8 cellular contexts compared by ENCODE assay signal in the genomic region with DNA sequence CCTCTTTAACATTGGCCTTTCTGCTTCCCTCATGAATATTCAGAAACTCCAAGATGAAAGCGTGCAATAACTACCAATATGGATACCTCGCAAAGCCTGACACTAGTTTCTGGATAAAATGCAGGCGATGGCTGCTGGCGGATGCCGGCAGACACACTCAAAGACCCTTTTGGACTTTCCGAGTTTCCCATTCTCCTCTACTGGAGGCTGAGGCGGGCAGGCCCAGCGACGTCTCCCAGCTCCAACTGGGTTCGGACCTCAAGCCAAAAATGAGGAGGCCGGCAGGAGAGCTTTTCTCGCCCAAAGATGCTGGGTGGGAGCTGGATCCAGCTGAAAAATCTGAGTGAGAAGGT. TPM values are rescaled to one million over a fixed set of nuclear protein-coding genes. Genes with fewer than 3 reads are reported as not detected.
A peak's percentile ranks its signal among the peaks of the same experiment; 100 is the strongest.
DNase-seq lines count a peak whose midpoint lies in the region; ATAC-seq and TF ChIP-seq lines count a peak whose summit lies in the region.

No MANE protein-coding gene starts in this region.

- H3K27me3 ChIP-seq in colonic mucosa (peaks cover 18% of the 10 kb centered on the region), muscle layer of colon (ENCODE audit: control insufficient read depth in 1 of 2, insufficient read depth in 2 of 2, low read length in 2 of 2) (no peaks in the 10 kb centered on the region), upper lobe of right lung (peaks cover 10% of the 10 kb centered on the region)

- TF ChIP-seq CTCF in colonic mucosa (IDR thresholded peaks at IDR 0.05): no peak
- no peak for TF ChIP-seq CTCF in upper lobe of right lung (IDR thresholded peaks at IDR 0.05)

- peaks cover 34% of the 10 kb centered on the region for H3K27me3 Mint-ChIP-seq in activated naive CD4-positive, alpha-beta T cell treated with anti-CD3 and anti-CD28 coated beads for 36 hours (ENCODE audit: low read depth)

- H3K36me3 ChIP-seq in colonic mucosa (no peaks in the 10 kb centered on the region), muscle layer of colon (ENCODE audit: insufficient read depth, low read length) (no peaks in the 10 kb centered on the region), upper lobe of right lung (no peaks in the 10 kb centered on the region)

- CTCF ChIA-PET in activated naive CD4-positive, alpha-beta T cell treated with anti-CD3 and anti-CD28 coated beads for 36 hours (lab: Charles Lee): no interaction called here

- H3K4me3 Mint-ChIP-seq in activated naive CD4-positive, alpha-beta T cell treated with anti-CD3 and anti-CD28 coated beads for 36 hours: peak overlapping the region; percentile 73

- no peak for DNase-seq in activated naive CD4-positive, alpha-beta T cell treated with anti-CD3 and anti-CD28 coated beads for 36 hours
- DNase-seq in activated naive CD4-positive, alpha-beta T cell treated with anti-CD3 and anti-CD28 coated beads, Interleukin-2, amount 50 U/mL, for 72 hours (ENCODE audit: low spot score in 2 of 2): no peak
- no peak for DNase-seq in colonic mucosa
- DNase-seq in upper lobe of right lung: no peak
- no peak for DNase-seq in NCI-H446 treated with DMSO at 0.1 percent for 48 hours (lab: John Stamatoyannopoulos, UW)
- DNase-seq in NCI-H2081 treated with DMSO at 0.1 percent for 48 hours (lab: John Stamatoyannopoulos, UW): no peak

- H3K36me3 Mint-ChIP-seq in activated naive CD4-positive, alpha-beta T cell treated with anti-CD3 and anti-CD28 coated beads for 36 hours (ENCODE audit: low read depth): no peaks in the 10 kb centered on the region
- peaks cover 7 to 18% of the 10 kb centered on the region in 2 donors for H3K36me3 Mint-ChIP-seq in activated naive CD4-positive, alpha-beta T cell treated with anti-CD3 and anti-CD28 coated beads, Interleukin-2, amount 50 U/mL, for 72 hours

- H3K27ac ChIP-seq in colonic mucosa (no peak overlapping the region), muscle layer of colon (ENCODE audit: low read depth, low read length) (peak overlapping the region; percentile 82), upper lobe of right lung (peak overlapping the region; percentile 36)

- ATAC-seq in activated naive CD4-positive, alpha-beta T cell treated with anti-CD3 and anti-CD28 coated beads, Interleukin-2, amount 50 U/mL, for 72 hours: no peak
- ATAC-seq in upper lobe of right lung: no peak
- no peak for ATAC-seq in GM21619 (IDR thresholded peaks at IDR 0.05; ENCODE audit: unreplicated experiment)

- H3K4me1 Mint-ChIP-seq in activated naive CD4-positive, alpha-beta T cell treated with anti-CD3 and anti-CD28 coated beads for 36 hours (ENCODE audit: low read depth): peaks cover 19% of the 10 kb centered on the region

- H3K4me3 ChIP-seq in colonic mucosa (peak overlapping the region; percentile 42), muscle layer of colon (ENCODE audit: low read depth in 1 of 2, low read length in 2 of 2) (peak overlapping the region; percentile 66 to 89), upper lobe of right lung (peak overlapping the region; percentile 60)

- intact Hi-C loops in activated naive CD4-positive, alpha-beta T cell treated with anti-CD3 and anti-CD28 coated beads for 36 hours (cut with micrococcal nuclease): loop anchor here (5.0 kb wide), 1 partner anchor 376 kb away; no protein-coding TSS in a partner anchor
- intact Hi-C loops in colonic mucosa (cut with DNase I) (no loop called here), upper lobe of right lung (cut with DNase I) (no loop called here)

- H3K27ac Mint-ChIP-seq in activated naive CD4-positive, alpha-beta T cell treated with anti-CD3 and anti-CD28 coated beads for 36 hours: no peak overlapping the region
- H3K27ac Mint-ChIP-seq in activated naive CD4-positive, alpha-beta T cell treated with anti-CD3 and anti-CD28 coated beads, Interleukin-2, amount 50 U/mL, for 72 hours: no peak overlapping the region

- peaks cover 4% of the 10 kb centered on the region for H3K4me1 ChIP-seq in colonic mucosa
- H3K4me1 ChIP-seq in muscle layer of colon (ENCODE audit: insufficient read depth, low read length): peaks cover 12% of the 10 kb centered on the region
- peaks cover 17% of the 10 kb centered on the region for H3K4me1 ChIP-seq in upper lobe of right lung

- H3K9me3 ChIP-seq in colonic mucosa: no peaks in the 10 kb centered on the region
- no peaks in the 10 kb centered on the region for H3K9me3 ChIP-seq in muscle layer of colon (ENCODE audit: low read length)
- H3K9me3 ChIP-seq in upper lobe of right lung: no peaks in the 10 kb centered on the region

- H3K9me3 Mint-ChIP-seq in activated naive CD4-positive, alpha-beta T cell treated with anti-CD3 and anti-CD28 coated beads for 36 hours: no peaks in the 10 kb centered on the region
- no peaks in the 10 kb centered on the region for H3K9me3 Mint-ChIP-seq in activated naive CD4-positive, alpha-beta T cell treated with anti-CD3 and anti-CD28 coated beads, Interleukin-2, amount 50 U/mL, for 72 hours

- no peak overlapping the region for H3K9ac ChIP-seq in colonic mucosa (ENCODE audit: low read depth in 2 of 2, low read length in 2 of 2)
- H3K9ac ChIP-seq in muscle layer of colon (ENCODE audit: low read length): peak overlapping the region; percentile 63

RNA-seq across cellular contexts. Expression of a gene that starts 0.4 kb away (rescaled TPM):
- 1 to 10 TPM; 6.1 to 6.3 TPM for total RNA-seq in activated naive CD4-positive, alpha-beta T cell treated with anti-CD3 and anti-CD28 coated beads for 36 hours
- total RNA-seq in activated naive CD4-positive, alpha-beta T cell treated with anti-CD3 and anti-CD28 coated beads, Interleukin-2, amount 50 U/mL, for 72 hours: 1 to 10 TPM; 2.8 to 6.8 TPM
- total RNA-seq in colonic mucosa (1 to 10 TPM; 2.7 to 7.4 TPM), upper lobe of right lung (29.8 TPM)
